In the genomic region with DNA sequence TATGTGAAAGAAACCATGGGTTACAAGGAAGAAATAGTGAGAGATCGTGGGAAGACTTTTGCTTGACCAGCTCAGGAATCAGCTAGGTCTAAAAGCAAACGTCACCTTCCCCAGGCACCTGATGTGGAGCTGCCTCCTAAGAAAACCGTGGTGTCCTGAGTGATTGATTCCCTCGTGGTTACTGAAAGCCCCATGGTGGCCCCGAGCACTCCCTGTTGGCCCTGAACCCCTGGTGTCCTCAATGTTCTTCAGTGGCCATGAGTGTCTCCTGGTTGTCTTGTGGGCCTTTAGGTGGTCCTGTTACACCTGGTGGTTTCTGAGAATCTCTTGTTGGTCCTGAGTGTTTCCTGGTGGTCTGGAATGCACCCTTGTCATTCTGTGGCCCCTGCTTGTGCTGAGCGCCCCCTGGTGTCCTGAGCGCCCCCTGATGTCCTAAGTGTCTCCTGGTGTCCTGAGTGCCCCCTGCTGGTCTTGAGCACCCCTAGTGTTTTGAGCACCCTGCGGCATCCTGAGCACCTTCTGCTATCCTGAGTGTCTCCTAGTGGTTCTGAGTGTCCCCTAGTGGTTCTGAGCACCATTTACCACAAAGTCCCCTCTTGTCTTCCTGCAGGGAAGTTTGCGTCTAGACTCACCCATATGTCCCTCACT, we compare ENCODE assay signal across 8 cellular contexts.
DNase-seq lines count a peak whose midpoint lies in the region; ATAC-seq and TF ChIP-seq lines count a peak whose summit lies in the region.

No MANE protein-coding gene starts in this region.

- 52 to 61% methylated on average over 9 of the region's 9 CpGs for whole genome bisulfite sequencing in lung, 2 donors
- WGBS in tibial nerve, 2 donors, result 53 to 69% methylated on average over 7 to 9 of the region's 9 CpGs

- H3K4me2 ChIP-seq in BLaER1, result peak overlapping the region; percentile 73

- no TSS peak for BruUV-seq in Panc1 (replicated peaks; lab: Mats Ljungman, UMichigan)

- H3K36me3 ChIP-seq in BLaER1, result no peaks in the 10 kb centered on the region
- no peaks in the 10 kb centered on the region for H3K36me3 ChIP-seq in Panc1 (ENCODE audit: control insufficient read depth, insufficient read depth, low read length)
- no peaks in the 10 kb centered on the region for H3K36me3 ChIP-seq in lung (ENCODE audit: control insufficient read depth in 2 of 2, insufficient read depth in 2 of 2, low read length in 2 of 2)
- no peaks in the 10 kb centered on the region for H3K36me3 ChIP-seq in tibial nerve

- CTCF ChIA-PET in Panc1 (lab: Charles Lee), result no interaction called here

- ATAC-seq in Panc1, result peak; percentile 63; the same call in 1 of the 2 replicates
- no peak for ATAC-seq in lung (ENCODE audit: insufficient read depth, low FRiP score)
- ATAC-seq in GM19035 (IDR thresholded peaks at IDR 0.05; ENCODE audit: unreplicated experiment), result no peak
- ATAC-seq in HG03196 (IDR thresholded peaks at IDR 0.05; ENCODE audit: unreplicated experiment), result no peak

- H3K4me1 ChIP-seq in BLaER1, result peaks cover 20% of the 10 kb centered on the region
- no peaks in the 10 kb centered on the region for H3K4me1 ChIP-seq in Panc1 (ENCODE audit: control insufficient read depth, insufficient read depth, low read length)
- no peaks in the 10 kb centered on the region for H3K4me1 ChIP-seq in lung (ENCODE audit: control insufficient read depth in 2 of 2, insufficient read depth in 2 of 2, low read length in 2 of 2)
- H3K4me1 ChIP-seq in tibial nerve, result no peaks in the 10 kb centered on the region

- TF ChIP-seq POLR2A in tibial nerve (IDR thresholded peaks at IDR 0.05), result no peak

- H3K9ac ChIP-seq in BLaER1, result no peak overlapping the region

- intact Hi-C loops in Panc1 (cut with micrococcal nuclease; ENCODE audit: unreplicated experiment), result no loop called here

- no peak for TF ChIP-seq EP300 in tibial nerve (IDR thresholded peaks at IDR 0.05)

- DNase-seq in GM20000 (ENCODE audit: low spot score) (peak; percentile 51), Panc1 (ENCODE audit: low read depth, low spot score) (peak; percentile 2), activated T-helper 1 cell treated with Interleukin-2 at 50 U/mL for 16 hours (ENCODE audit: low read depth) (peak; percentile 61), lung (ENCODE audit: low spot score) (no peak), tibial nerve (ENCODE audit: low spot score in 2 of 2) (peak in 1 of 2 donors; percentile 29)

- TF ChIP-seq CTCF in GM20000 (IDR thresholded peaks at IDR 0.05; ENCODE audit: extremely low read depth, missing control alignments), result peak; percentile 96
- peak; percentile 76 for TF ChIP-seq CTCF in Panc1 (IDR thresholded peaks at IDR 0.05)
- TF ChIP-seq CTCF in lung (IDR thresholded peaks at IDR 0.05; ENCODE audit: control extremely low read depth, extremely low read depth), result peak; percentile 35
- TF ChIP-seq CTCF in tibial nerve (IDR thresholded peaks at IDR 0.05), result peak in 3 of 5 experiments; percentile 11 to 30 (median 27)

- H3K9me3 ChIP-seq in BLaER1 (no peaks in the 10 kb centered on the region), Panc1 (ENCODE audit: control insufficient read depth, insufficient read depth, low read depth, low read length) (no peaks in the 10 kb centered on the region), lung (ENCODE audit: control insufficient read depth in 2 of 2, insufficient read depth in 1 of 2, low read length in 1 of 2) (no peaks in the 10 kb centered on the region), tibial nerve (no peaks in the 10 kb centered on the region)

- no peaks in the 10 kb centered on the region for H4K20me1 ChIP-seq in BLaER1

- H3K4me3 ChIP-seq in BLaER1, result no peak overlapping the region
- no peak overlapping the region for H3K4me3 ChIP-seq in Panc1 (ENCODE audit: low read depth in 2 of 2, low read length in 2 of 2)
- no peak overlapping the region for H3K4me3 ChIP-seq in lung
- no peak overlapping the region for H3K4me3 ChIP-seq in tibial nerve

- in situ Hi-C loops in Panc1 (cut with HindIII; ENCODE audit: low pct_unique_long_range_greater_than_20kb, low sequenced_read_pairs), result no loop called here

- POLR2A ChIA-PET in Panc1 (lab: Charles Lee), result no interaction called here

- H3K27ac ChIP-seq in BLaER1, result no peak overlapping the region; the same call in 1 of the 2 replicates
- H3K27ac ChIP-seq in Panc1 (ENCODE audit: low read length), result no peak overlapping the region
- no peak overlapping the region for H3K27ac ChIP-seq in lung (ENCODE audit: low read depth in 1 of 2, low read length in 1 of 2)
- H3K27ac ChIP-seq in tibial nerve, result no peak overlapping the region

- H3K27me3 ChIP-seq in BLaER1 (no peaks in the 10 kb centered on the region), Panc1 (ENCODE audit: control insufficient read depth, insufficient read depth, low read length) (no peaks in the 10 kb centered on the region), lung (ENCODE audit: control insufficient read depth, insufficient read depth) (no peaks in the 10 kb centered on the region), tibial nerve (no peaks in the 10 kb centered on the region)

Comparison
In these comparisons a context has a peak if more than half of its experiments do, and no peak if none do; other contexts are left out.
1. CTCF ChIP-seq: peak in every context shown above with its lines; median percentile 96 in GM20000; 76 in Panc1; 35 in lung; 27 in tibial nerve.